12 cellular contexts compared by ENCODE assay signal in genomic region chr7:17371656-17372524, GRCh38.
DNase-seq lines count a peak whose midpoint lies in the region; ATAC-seq and TF ChIP-seq lines count a peak whose summit lies in the region.
"Had no signal": no experiment of that assay in that cellular context is flagged by ENCODE, and none has a peak within 500 bp of the region (broad histone marks: within the 10 kb centered on the region; RNA-seq: fewer than 3 reads in every experiment).

No MANE protein-coding gene starts in this region.

- no peak overlapping the region for H4K12ac ChIP-seq in trophoblast cell (ENCODE audit: low read depth, low read length)

- peak overlapping the region; percentile 92 for H3K27ac Mint-ChIP-seq in Calu3 (ENCODE audit: unreplicated experiment)

- POLR2A ChIA-PET in Panc1 (lab: Charles Lee), result no interaction called here

- H3K18ac ChIP-seq in trophoblast cell (ENCODE audit: low read length), result no peak overlapping the region

- no peaks in the 10 kb centered on the region for H3K36me3 ChIP-seq in Panc1 (ENCODE audit: control insufficient read depth, insufficient read depth, low read length)
- no peaks in the 10 kb centered on the region for H3K36me3 ChIP-seq in trophoblast cell (ENCODE audit: control insufficient read depth in 1 of 2, insufficient read depth in 2 of 2, low read length in 2 of 2)

- H2AK5ac ChIP-seq in trophoblast cell (ENCODE audit: low read length), result no peak overlapping the region

- no peaks in the 10 kb centered on the region for H3K79me2 ChIP-seq in trophoblast cell (ENCODE audit: control insufficient read depth, insufficient read depth, low read length, poor library complexity)

- H3K4ac ChIP-seq in trophoblast cell (ENCODE audit: low read depth, low read length), result no peak overlapping the region

- no peak overlapping the region for H2BK5ac ChIP-seq in trophoblast cell (ENCODE audit: low read depth, low read length, poor library complexity)

- H3K9me3 Mint-ChIP-seq in Calu3 (ENCODE audit: low read depth, unreplicated experiment), result no peaks in the 10 kb centered on the region

- no peaks in the 10 kb centered on the region for H3K79me1 ChIP-seq in trophoblast cell (ENCODE audit: low read length)

- H3K4me1 ChIP-seq in Panc1 (ENCODE audit: control insufficient read depth, insufficient read depth, low read length) (peaks cover 12% of the 10 kb centered on the region), trophoblast cell (ENCODE audit: control insufficient read depth in 1 of 2, insufficient read depth in 2 of 2, low read length in 2 of 2) (no peaks in the 10 kb centered on the region)

- no peak overlapping the region for H3K4me2 ChIP-seq in trophoblast cell (ENCODE audit: low read length)

- no peak overlapping the region for H4K8ac ChIP-seq in trophoblast cell (ENCODE audit: low read depth, low read length)

- H4K91ac ChIP-seq in trophoblast cell (ENCODE audit: low read depth, low read length), result no peak overlapping the region

- DNase-seq in Calu3, result peak; percentile 63
- DNase-seq in Panc1 (ENCODE audit: low read depth, low spot score), result peak; percentile 98
- DNase-seq in epithelial cell of proximal tubule (ENCODE audit: low read depth), result peak; percentile 84
- peak; percentile 78 to 91 for DNase-seq in trophoblast cell
- DNase-seq in NCI-H446 treated with DMSO at 0.1 percent for 48 hours (lab: John Stamatoyannopoulos, UW), result no peak
- DNase-seq: activated CD4-positive, alpha-beta T cell treated with anti-CD3 and anti-CD28 coated beads, Interleukin-2, amount 50 U/mL, for 48 hours; erythroblast; NCI-H524 treated with DMSO at 0.1 percent for 48 hours; retina had no signal

- peaks cover 27% of the 10 kb centered on the region for H3K36me3 Mint-ChIP-seq in Calu3 (ENCODE audit: insufficient read depth, unreplicated experiment)

- no peak overlapping the region for H3K9ac ChIP-seq in trophoblast cell (ENCODE audit: low read length)

- H3K4me1 Mint-ChIP-seq in Calu3 (ENCODE audit: low read depth, unreplicated experiment), result peaks cover 77% of the 10 kb centered on the region

- in situ Hi-C loops in Panc1 (cut with HindIII; ENCODE audit: low pct_unique_long_range_greater_than_20kb, low sequenced_read_pairs), result no loop called here

- ATAC-seq in Panc1 (peak; percentile 94), HG03196 (IDR thresholded peaks at IDR 0.05; ENCODE audit: unreplicated experiment) (no peak), HG02938 (IDR thresholded peaks at IDR 0.05; ENCODE audit: unreplicated experiment) (no peak), GM18867 (IDR thresholded peaks at IDR 0.05; ENCODE audit: unreplicated experiment) (no peak)

- H3K14ac ChIP-seq in trophoblast cell (ENCODE audit: low read length), result no peak overlapping the region

- no peak overlapping the region for H2BK12ac ChIP-seq in trophoblast cell (ENCODE audit: low read length)

- H3K4me3 ChIP-seq in Panc1 (ENCODE audit: low read depth in 2 of 2, low read length in 2 of 2) (no peak overlapping the region), epithelial cell of proximal tubule (ENCODE audit: low read depth, low read length) (no peak overlapping the region), trophoblast cell (ENCODE audit: low read depth, low read length) (no peak overlapping the region)

- H3K27ac ChIP-seq in Panc1 (ENCODE audit: low read length), result peak overlapping the region; percentile 59
- no peak overlapping the region for H3K27ac ChIP-seq in trophoblast cell (ENCODE audit: low read depth, low read length)

- H2BK120ac ChIP-seq in trophoblast cell (ENCODE audit: insufficient read depth, low read length, poor library complexity), result no peak overlapping the region

- no peaks in the 10 kb centered on the region for H3K27me3 Mint-ChIP-seq in Calu3 (ENCODE audit: unreplicated experiment)

- H3K4me3 Mint-ChIP-seq in Calu3 (ENCODE audit: low read depth, unreplicated experiment), result peak overlapping the region; percentile 25

- no peak overlapping the region for H2AFZ ChIP-seq in trophoblast cell (ENCODE audit: insufficient read depth, low read length, poor library complexity)

- BruUV-seq in Calu3 (replicated peaks; lab: Mats Ljungman, UMichigan), result TSS peak; percentile 47
- BruUV-seq in Panc1 (replicated peaks; lab: Mats Ljungman, UMichigan), result no TSS peak

- no peaks in the 10 kb centered on the region for H3K9me3 ChIP-seq in Panc1 (ENCODE audit: control insufficient read depth, insufficient read depth, low read depth, low read length)
- H3K9me3 ChIP-seq in trophoblast cell (ENCODE audit: insufficient read depth, low read depth, low read length), result no peaks in the 10 kb centered on the region

- TF ChIP-seq CTCF in Calu3 (IDR thresholded peaks at IDR 0.05; ENCODE audit: unreplicated experiment), result no peak
- no peak for TF ChIP-seq CTCF in Panc1 (IDR thresholded peaks at IDR 0.05)
- TF ChIP-seq CTCF in epithelial cell of proximal tubule (conservative IDR thresholded peaks at IDR 0.05; ENCODE audit: low read depth, low read length), result no peak

- WGBS in trophoblast cell (ENCODE audit: extremely low coverage, insufficient coverage, insufficient read length), result no CpG with 5 or more reads among the region's 3 CpGs

- CTCF ChIA-PET in Calu3 (lab: Charles Lee) (interaction anchor here (0.7 to 1.2 kb wide), 4 partner anchors 9 to 363 kb away, joined by 3 to 4 read pairs (median 4); no protein-coding TSS in a partner anchor), Panc1 (lab: Charles Lee) (no interaction called here)

- intact Hi-C loops in Calu3 (cut with micrococcal nuclease; ENCODE audit: unreplicated experiment) (loop anchor here (1.0 to 5.0 kb wide), 5 partner anchors 154 to 385 kb away; no protein-coding TSS in a partner anchor), Panc1 (cut with micrococcal nuclease; ENCODE audit: unreplicated experiment) (no loop called here)

- no peak overlapping the region for H3K23ac ChIP-seq in trophoblast cell (ENCODE audit: low read length)

- no peaks in the 10 kb centered on the region for H3K27me3 ChIP-seq in Panc1 (ENCODE audit: control insufficient read depth, insufficient read depth, low read length)
- no peaks in the 10 kb centered on the region for H3K27me3 ChIP-seq in trophoblast cell (ENCODE audit: insufficient read depth, low read length)
